In genomic region chr1:182143154-182143657, GRCh38 we compare ENCODE assay signal across 8 cellular contexts.
A peak's percentile ranks its signal among the peaks of the same experiment; 100 is the strongest.
DNase-seq lines count a peak whose midpoint lies in the region; ATAC-seq, FAIRE-seq and TF ChIP-seq lines count a peak whose summit lies in the region.

No MANE protein-coding gene starts in this region.

- H3K4me3 ChIP-seq in CD4-positive, CD25-positive, alpha-beta regulatory T cell (ENCODE audit: low read depth, low read length), result no peak overlapping the region
- H3K4me3 ChIP-seq in kidney (ENCODE audit: low read length in 2 of 2), result no peak overlapping the region

- no peak overlapping the region for H3K27ac ChIP-seq in CD4-positive, CD25-positive, alpha-beta regulatory T cell (ENCODE audit: insufficient read depth, low read length, poor library complexity, severe bottlenecking)
- H3K27ac ChIP-seq in caudate nucleus (ENCODE audit: low read depth, low read length), result peak overlapping the region; percentile 89
- H3K27ac ChIP-seq in kidney (ENCODE audit: low read depth in 2 of 2, low read length in 2 of 2), result peak overlapping the region in 1 of 2 donors; percentile 91

- intact Hi-C loops in kidney (cut with DNase I), result loop anchor here (10.0 kb wide), 1 partner anchor 252 kb away; the partner anchor contains the start of gene GLUL

- CTCF ChIA-PET in HEK293T (lab: Yijun Ruan, JAX), result interaction anchor here (0.5 to 2.4 kb wide), 17 partner anchors 9 to 518 kb away, joined by 3 to 29 read pairs (median 4); no protein-coding TSS in a partner anchor

- H3K9ac ChIP-seq in kidney (ENCODE audit: low read length in 2 of 2), result peak overlapping the region in 1 of 2 donors; percentile 57

- H3K27me3 ChIP-seq in CD4-positive, CD25-positive, alpha-beta regulatory T cell (ENCODE audit: control insufficient read depth, insufficient read depth, low read length), result no peaks in the 10 kb centered on the region

- peak; percentile 99 for TF ChIP-seq CTCF in kidney (IDR thresholded peaks at IDR 0.05; ENCODE audit: borderline replicate concordance, extremely low read depth, insufficient read depth)

- H3K36me3 ChIP-seq in CD4-positive, CD25-positive, alpha-beta regulatory T cell (ENCODE audit: control insufficient read depth, insufficient read depth, low read length), result no peaks in the 10 kb centered on the region
- no peaks in the 10 kb centered on the region for H3K36me3 ChIP-seq in kidney (ENCODE audit: control insufficient read depth in 1 of 2, insufficient read depth in 2 of 2, low read length in 2 of 2)

- ATAC-seq in CD4-positive, CD25-positive, alpha-beta regulatory T cell (ENCODE audit: low read depth in 2 of 2), result peak; percentile 56 to 59
- ATAC-seq in activated CD4-positive, CD25-positive, alpha-beta regulatory T cell treated with anti-CD3 and anti-CD28 coated beads, Interleukin-2, amount 50 U/mL, for 24 hours, result peak; percentile 32 to 58
- ATAC-seq in GM18519 (IDR thresholded peaks at IDR 0.05; ENCODE audit: low FRiP score, unreplicated experiment), result no peak

- H3K27me3 Mint-ChIP-seq in CD4-positive, CD25-positive, alpha-beta regulatory T cell, result peaks cover 14% of the 10 kb centered on the region

- no peak overlapping the region for H3K4me3 Mint-ChIP-seq in CD4-positive, CD25-positive, alpha-beta regulatory T cell

- peak overlapping the region in 1 of 3 donors; percentile 89 for H3K27ac Mint-ChIP-seq in CD4-positive, CD25-positive, alpha-beta regulatory T cell

- H3K9me3 Mint-ChIP-seq in CD4-positive, CD25-positive, alpha-beta regulatory T cell, result no peaks in the 10 kb centered on the region

- H3K4me1 Mint-ChIP-seq in CD4-positive, CD25-positive, alpha-beta regulatory T cell, result peaks cover 0 to 4% (median 0%) of the 10 kb centered on the region in 4 donors

- no peaks in the 10 kb centered on the region for H3K36me3 Mint-ChIP-seq in CD4-positive, CD25-positive, alpha-beta regulatory T cell

- POLR2A ChIA-PET in HEK293T (lab: Yijun Ruan, JAX), result interaction anchor here (0.8 to 3.5 kb wide), 3 partner anchors 55 to 254 kb away, joined by 3 to 13 read pairs (median 5); partner anchors contain the start of gene GLUL

- H3K9me3 ChIP-seq in CD4-positive, CD25-positive, alpha-beta regulatory T cell (ENCODE audit: control insufficient read depth in 2 of 2, low read length in 2 of 2), result no peaks in the 10 kb centered on the region
- H3K9me3 ChIP-seq in kidney (ENCODE audit: control insufficient read depth in 1 of 2, low read length in 2 of 2), result no peaks in the 10 kb centered on the region

- FAIRE-seq in kidney (lab: Jason Lieb, UNC), result no peak

- DNase-seq in CD4-positive, CD25-positive, alpha-beta regulatory T cell, result peak; percentile 62 to 81 (median 72)
- peak; percentile 87 for DNase-seq in HEK293T (ENCODE audit: extremely low spot score)
- DNase-seq in NCI-H226, result peak; percentile 58
- peak; percentile 27 to 93 (median 81) for DNase-seq in caudate nucleus (lab: John Stamatoyannopoulos, UW)
- DNase-seq in kidney, result peak; percentile 95
- peak; percentile 62 to 91 for DNase-seq in stimulated activated CD4-positive, alpha-beta T cell treated with anti-CD3 and anti-CD28 coated beads, Interleukin-12 subunit alpha, Interleukin-12 subunit beta, amount 100 ng/mL, for 24 hours (ENCODE audit: low read depth in 2 of 2)

- no peaks in the 10 kb centered on the region for H3K4me1 ChIP-seq in CD4-positive, CD25-positive, alpha-beta regulatory T cell (ENCODE audit: control insufficient read depth, insufficient read depth, low read length, poor library complexity, severe bottlenecking)
- peaks cover 17 to 22% of the 10 kb centered on the region in 2 donors for H3K4me1 ChIP-seq in kidney (ENCODE audit: control insufficient read depth in 1 of 2, insufficient read depth in 1 of 2, low read depth in 1 of 2, low read length in 2 of 2)

TF ChIP-seq in HEK293T, 16 proteins besides CTCF, POLR2A, EP300 and RAD21:
- TF ChIP-seq L3MBTL2 (conservative IDR thresholded peaks at IDR 0.05) (no peak), ARNT (IDR thresholded peaks at IDR 0.05) (no peak), SP1 (IDR thresholded peaks at IDR 0.05) (no peak), BHLHE40 (IDR thresholded peaks at IDR 0.05; ENCODE audit: borderline replicate concordance) (no peak), FOXA1 (IDR thresholded peaks at IDR 0.05) (no peak), ELF4 (IDR thresholded peaks at IDR 0.05) (no peak), ZNF384 (IDR thresholded peaks at IDR 0.05) (no peak), NFRKB (IDR thresholded peaks at IDR 0.05) (no peak), TARDBP (IDR thresholded peaks at IDR 0.05) (no peak)
